In the genomic region with DNA sequence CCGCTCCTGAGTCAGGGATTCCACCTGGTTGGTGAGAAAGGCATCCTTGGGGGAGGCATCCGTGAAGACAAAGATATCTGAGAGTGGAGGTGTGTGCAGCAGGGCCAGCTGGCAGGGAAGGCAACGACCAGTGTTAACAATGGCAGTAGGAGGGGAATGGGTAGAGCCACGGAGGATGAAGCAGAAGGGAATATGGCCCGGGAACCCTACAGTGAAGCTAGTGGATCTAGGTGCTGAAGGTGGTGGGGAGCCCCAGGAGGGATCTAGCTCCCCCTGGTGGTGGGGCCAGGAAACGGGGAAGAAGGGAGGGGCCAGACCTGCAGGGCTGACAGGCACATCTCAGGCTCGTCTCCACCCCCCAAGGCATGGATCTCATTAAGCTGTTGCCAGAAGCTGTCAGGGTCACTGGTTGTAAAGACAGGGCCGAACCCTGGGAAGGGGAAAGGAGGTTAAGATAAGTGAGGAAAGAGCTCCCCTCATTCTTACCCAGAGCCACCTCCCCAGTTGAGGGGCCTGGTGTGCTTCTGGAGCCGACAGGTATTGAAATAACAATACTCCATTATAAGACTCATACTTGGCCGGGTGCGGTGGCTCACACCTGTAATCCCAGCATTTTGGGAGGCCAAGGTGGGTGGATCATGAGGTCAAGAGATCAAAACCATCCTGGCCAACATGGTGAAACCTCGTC, we compare ENCODE assay signal across 8 cellular contexts. TPM values are rescaled to one million over a fixed set of nuclear protein-coding genes. Genes with fewer than 3 reads are reported as not detected.
A peak's percentile ranks its signal among the peaks of the same experiment; 100 is the strongest.
DNase-seq lines count a peak whose midpoint lies in the region; ATAC-seq and TF ChIP-seq lines count a peak whose summit lies in the region.

No MANE protein-coding gene starts in this region.

- intact Hi-C loops in Caco-2 (cut with micrococcal nuclease; ENCODE audit: unreplicated experiment) = loop anchor here (1.0 kb wide), 3 partner anchors 41 to 93 kb away; partner anchors contain the start of gene DDAH2
- intact Hi-C loops in activated T-helper 2 cell treated with anti-CD3 and anti-CD28 coated beads, Interferon-gamma antibody, Interleukin-2, Interleukin-4, amounts not matched to agents 10 μg/mL and 5 μg/mL and 100 μg/mL, durations not matched to agents 14 hours and 24 hours and 36 hours (cut with micrococcal nuclease) = loop anchor here (2.0 to 5.0 kb wide), 2 partner anchors 39 to 62 kb away; no protein-coding TSS in a partner anchor
- intact Hi-C loops in sciatic nerve (cut with DNase I) = no loop called here

- H3K9me3 Mint-ChIP-seq in Caco-2 (ENCODE audit: unreplicated experiment) = no peaks in the 10 kb centered on the region
- no peaks in the 10 kb centered on the region for H3K9me3 Mint-ChIP-seq in activated T-helper 2 cell treated with anti-CD3 and anti-CD28 coated beads, Interferon-gamma antibody, Interleukin-2, Interleukin-4, amounts not matched to agents 10 μg/mL and 5 μg/mL and 100 μg/mL, durations not matched to agents 14 hours and 24 hours and 36 hours

- no TSS peak for BruUV-seq in Caco-2 (replicated peaks; lab: Mats Ljungman, UMichigan)

- CTCF ChIA-PET in Caco-2 (lab: Charles Lee) = interaction anchor here (0.5 to 2.5 kb wide), 26 partner anchors 9 to 189 kb away, joined by 3 to 32 read pairs (median 4); partner anchors contain the start of genes ABHD16A, C6orf47, DDAH2 and HSPA1B

- H3K36me3 Mint-ChIP-seq in Caco-2 (ENCODE audit: insufficient read depth, unreplicated experiment) = no peaks in the 10 kb centered on the region
- H3K36me3 Mint-ChIP-seq in activated T-helper 2 cell treated with anti-CD3 and anti-CD28 coated beads, Interferon-gamma antibody, Interleukin-2, Interleukin-4, amounts not matched to agents 10 μg/mL and 5 μg/mL and 100 μg/mL, durations not matched to agents 14 hours and 24 hours and 36 hours (ENCODE audit: low read depth) = peaks cover 18% of the 10 kb centered on the region

- H3K36me3 ChIP-seq in Caco-2 (ENCODE audit: control insufficient read depth, insufficient read depth, low read length) (no peaks in the 10 kb centered on the region), SJCRH30 (no peaks in the 10 kb centered on the region)

- H3K4me1 Mint-ChIP-seq in Caco-2 (ENCODE audit: low read depth, unreplicated experiment) = peaks cover 8% of the 10 kb centered on the region
- peaks cover 15% of the 10 kb centered on the region for H3K4me1 Mint-ChIP-seq in activated T-helper 2 cell treated with anti-CD3 and anti-CD28 coated beads, Interferon-gamma antibody, Interleukin-2, Interleukin-4, amounts not matched to agents 10 μg/mL and 5 μg/mL and 100 μg/mL, durations not matched to agents 14 hours and 24 hours and 36 hours (ENCODE audit: low read depth)

- H3K4me1 ChIP-seq in Caco-2 = peaks cover 15% of the 10 kb centered on the region
- no peaks in the 10 kb centered on the region for H3K4me1 ChIP-seq in SJCRH30

- POLR2A ChIA-PET in Caco-2 (lab: Charles Lee) = interaction anchor here (0.6 to 1.8 kb wide), 4 partner anchors 20 to 40 kb away, joined by 3 to 10 read pairs (median 7); partner anchors contain the start of genes DDAH2 and MSH5

- H3K27me3 ChIP-seq in Caco-2 (replicated peaks; ENCODE audit: control insufficient read depth, insufficient read depth, low read length) (no peaks in the 10 kb centered on the region), SJCRH30 (no peaks in the 10 kb centered on the region)

- ATAC-seq in sciatic nerve = peak; percentile 58
- no peak for ATAC-seq in GM19328 (IDR thresholded peaks at IDR 0.05; ENCODE audit: unreplicated experiment)

- H3K4me3 ChIP-seq in Caco-2 (ENCODE audit: low read depth, low read length) = no peak overlapping the region
- H3K4me3 ChIP-seq in SJCRH30 = no peak overlapping the region

- H3K27ac ChIP-seq in SJCRH30 = no peak overlapping the region

- DNase-seq in Caco-2 (peak; percentile 85 to 89), HuH-7 (ENCODE audit: low spot score) (peak; percentile 96), SJCRH30 (peak; percentile 68 to 80), glomerular visceral epithelial cell (ENCODE audit: extremely low spot score) (peak; percentile 81), sciatic nerve (ENCODE audit: low spot score) (no peak), superior temporal gyrus (ENCODE audit: extremely low spot score) (no peak)
- DNase-seq in activated T-helper 2 cell treated with anti-CD3 and anti-CD28 coated beads, Interferon-gamma antibody, Interleukin-2, Interleukin-4, amounts not matched to agents 10 μg/mL and 5 μg/mL and 100 μg/mL, durations not matched to agents 14 hours and 24 hours and 36 hours (ENCODE audit: low spot score) = peak; percentile 77

- no peak overlapping the region for H3K27ac Mint-ChIP-seq in Caco-2 (ENCODE audit: unreplicated experiment)
- H3K27ac Mint-ChIP-seq in activated T-helper 2 cell treated with anti-CD3 and anti-CD28 coated beads, Interferon-gamma antibody, Interleukin-2, Interleukin-4, amounts not matched to agents 10 μg/mL and 5 μg/mL and 100 μg/mL, durations not matched to agents 14 hours and 24 hours and 36 hours = no peak overlapping the region

- TF ChIP-seq CTCF in Caco-2 (IDR thresholded peaks at IDR 0.05; ENCODE audit: insufficient read depth in 1 of 2, low read depth in 1 of 2, low read length in 1 of 2, severe bottlenecking in 1 of 2, unreplicated experiment in 1 of 2) = peak; percentile 85 to 87

- no peaks in the 10 kb centered on the region for H3K27me3 Mint-ChIP-seq in Caco-2 (ENCODE audit: insufficient read depth, unreplicated experiment)
- no peaks in the 10 kb centered on the region for H3K27me3 Mint-ChIP-seq in activated T-helper 2 cell treated with anti-CD3 and anti-CD28 coated beads, Interferon-gamma antibody, Interleukin-2, Interleukin-4, amounts not matched to agents 10 μg/mL and 5 μg/mL and 100 μg/mL, durations not matched to agents 14 hours and 24 hours and 36 hours (ENCODE audit: low read depth)

- no peak overlapping the region for H3K4me3 Mint-ChIP-seq in Caco-2 (ENCODE audit: unreplicated experiment)
- H3K4me3 Mint-ChIP-seq in activated T-helper 2 cell treated with anti-CD3 and anti-CD28 coated beads, Interferon-gamma antibody, Interleukin-2, Interleukin-4, amounts not matched to agents 10 μg/mL and 5 μg/mL and 100 μg/mL, durations not matched to agents 14 hours and 24 hours and 36 hours (ENCODE audit: low read depth) = no peak overlapping the region

- H3K9me3 ChIP-seq in Caco-2 (no peaks in the 10 kb centered on the region), SJCRH30 (replicated peaks) (no peaks in the 10 kb centered on the region)

RNA-seq across cellular contexts. Expression of gene VWA7, which starts 7.3 kb away (rescaled TPM):
- 0.61 and 1.5 TPM in 2 replicates for total RNA-seq in Caco-2 (2022)
- total RNA-seq in SJCRH30 (2014; rRNA removed; shearing (Covaris generic)) = 0.28 and 0.34 TPM in 2 replicates
- 5.6 and 5.9 TPM in 2 replicates for total RNA-seq in activated T-helper 2 cell treated with anti-CD3 and anti-CD28 coated beads, Interferon-gamma antibody, Interleukin-2, Interleukin-4, amounts not matched to agents 10 μg/mL and 5 μg/mL and 100 μg/mL, durations not matched to agents 14 hours and 24 hours and 36 hours
- 0.94 TPM for total RNA-seq in sciatic nerve

RNA-seq across cellular contexts. Expression of gene SAPCD1, which starts 7.4 kb away (rescaled TPM):
- total RNA-seq in Caco-2 (2022) (6.4 and 13.0 TPM in 2 replicates), sciatic nerve (4.9 TPM)
- total RNA-seq in SJCRH30 (2014; rRNA removed; shearing (Covaris generic)) = 0.89 and 1.4 TPM in 2 replicates
- total RNA-seq in activated T-helper 2 cell treated with anti-CD3 and anti-CD28 coated beads, Interferon-gamma antibody, Interleukin-2, Interleukin-4, amounts not matched to agents 10 μg/mL and 5 μg/mL and 100 μg/mL, durations not matched to agents 14 hours and 24 hours and 36 hours = 16.4 and 18.9 TPM in 2 replicates

RNA-seq across cellular contexts. Expression of gene VARS1, which starts 25.7 kb away (rescaled TPM):
- total RNA-seq in Caco-2 (2022) = 132 and 135 TPM in 2 replicates
- total RNA-seq in SJCRH30 (2014; rRNA removed; shearing (Covaris generic)) = 42.5 and 45.8 TPM in 2 replicates
- total RNA-seq in activated T-helper 2 cell treated with anti-CD3 and anti-CD28 coated beads, Interferon-gamma antibody, Interleukin-2, Interleukin-4, amounts not matched to agents 10 μg/mL and 5 μg/mL and 100 μg/mL, durations not matched to agents 14 hours and 24 hours and 36 hours = 166 and 176 TPM in 2 replicates
- 42.3 TPM for total RNA-seq in sciatic nerve

RNA-seq across cellular contexts. Expression of gene MSH5, which starts 30.0 kb away (rescaled TPM):
- 49.6 and 51.0 TPM in 2 replicates for total RNA-seq in Caco-2 (2022)
- total RNA-seq in SJCRH30 (2014; rRNA removed; shearing (Covaris generic)) = 12.9 and 13.4 TPM in 2 replicates
- total RNA-seq in activated T-helper 2 cell treated with anti-CD3 and anti-CD28 coated beads, Interferon-gamma antibody, Interleukin-2, Interleukin-4, amounts not matched to agents 10 μg/mL and 5 μg/mL and 100 μg/mL, durations not matched to agents 14 hours and 24 hours and 36 hours = 82.8 and 93.3 TPM in 2 replicates
- total RNA-seq in sciatic nerve = 21.2 TPM

RNA-seq across cellular contexts. Expression of gene CLIC1, which starts 33.5 kb away (rescaled TPM):
- total RNA-seq in Caco-2 (2022) (374 and 420 TPM in 2 replicates), sciatic nerve (239 TPM)
- total RNA-seq in SJCRH30 (2014; rRNA removed; shearing (Covaris generic)) = 210 and 234 TPM in 2 replicates
- 412 and 423 TPM in 2 replicates for total RNA-seq in activated T-helper 2 cell treated with anti-CD3 and anti-CD28 coated beads, Interferon-gamma antibody, Interleukin-2, Interleukin-4, amounts not matched to agents 10 μg/mL and 5 μg/mL and 100 μg/mL, durations not matched to agents 14 hours and 24 hours and 36 hours

Comparison
In these comparisons a context has a peak if more than half of its experiments do, and no peak if none do; other contexts are left out.
1. DNase-seq: peak in Caco-2 (2 of 2), HuH-7 (single experiment), SJCRH30 (2 of 2), activated T-helper 2 cell treated with anti-CD3 and anti-CD28 coated beads, Interferon-gamma antibody, Interleukin-2, Interleukin-4, amounts not matched to agents 10 μg/mL and 5 μg/mL and 100 μg/mL, durations not matched to agents 14 hours and 24 hours and 36 hours (single experiment) and glomerular visceral epithelial cell (single experiment); none in sciatic nerve (single experiment) and superior temporal gyrus (single experiment).